Comparison of ENCODE assay signal across 13 cellular contexts in the genomic region with DNA sequence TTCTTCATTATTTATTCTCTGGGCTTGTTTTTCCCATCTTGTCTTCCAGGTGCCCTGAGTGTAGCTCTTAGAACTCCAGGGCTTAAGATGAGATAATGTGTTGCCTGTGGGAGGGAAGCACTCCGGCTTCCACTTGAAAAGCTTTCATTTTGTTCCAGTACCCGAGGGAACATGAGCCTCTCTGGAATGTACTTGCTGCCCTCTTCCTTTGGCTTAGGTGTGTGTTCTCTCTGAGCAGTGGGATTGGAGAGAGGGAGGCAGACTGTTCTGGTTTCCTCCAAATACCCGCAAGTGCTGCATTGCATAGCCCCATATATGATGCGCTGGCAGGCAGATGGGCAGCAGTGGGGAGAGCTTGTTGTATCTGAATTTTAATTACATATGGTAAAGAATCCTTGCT. TPM values are rescaled to one million over a fixed set of nuclear protein-coding genes. Genes with fewer than 3 reads are reported as not detected.
DNase-seq lines count a peak whose midpoint lies in the region; ATAC-seq and TF ChIP-seq lines count a peak whose summit lies in the region.
"Had no signal": no experiment of that assay in that cellular context is flagged by ENCODE, and none has a peak within 500 bp of the region (broad histone marks: within the 10 kb centered on the region; RNA-seq: fewer than 3 reads in every experiment).

No MANE protein-coding gene starts in this region.

- peak in 4 of 6 experiments; percentile 20 to 46 (median 34) for TF ChIP-seq CTCF in thyroid gland (IDR thresholded peaks at IDR 0.05)

- 37 to 43% methylated on average over 4 of the region's 4 CpGs for WGBS in thyroid gland, 2 donors

- DNase-seq in activated T-cell treated with anti-CD3 and anti-CD28 coated beads, Interleukin-2, amount 50 U/mL, for 24 hours = no peak
- no peak for DNase-seq in activated T-cell treated with anti-CD3 and anti-CD28 coated beads, Interleukin-2, amount 50 U/mL, for 48 hours
- DNase-seq in amniotic epithelial cell (ENCODE audit: low read depth) = peak; percentile 27
- peak; percentile 70 to 72 for DNase-seq in thyroid gland
- no peak for DNase-seq in stimulated activated naive CD4-positive, alpha-beta T cell treated with Interleukin-2 at 50 U/mL for 16 hours (lab: John Stamatoyannopoulos, UW)
- DNase-seq in G401 (ENCODE audit: low spot score) = no peak
- DNase-seq: activated CD4-positive, CD25-positive, alpha-beta regulatory T cell treated with anti-CD3 and anti-CD28 coated beads, Interleukin-2, amount 50 U/mL, for 72 hours; NCI-H446; SHP77 treated with DMSO at 0.1 percent for 48 hours had no signal

- no peaks in the 10 kb centered on the region for H3K36me3 Mint-ChIP-seq in activated T-cell treated with anti-CD3 and anti-CD28 coated beads, Interleukin-2, amount 50 U/mL, for 24 hours (ENCODE audit: low read depth)
- H3K36me3 Mint-ChIP-seq: activated naive CD4-positive, alpha-beta T cell treated with anti-CD3 and anti-CD28 coated beads, Interleukin-2, amount 50 U/mL, for 24 hours had no signal

- intact Hi-C loops in thyroid gland (cut with DNase I) = no loop called here

- H3K27ac ChIP-seq in layer of hippocampus (ENCODE audit: low read depth, low read length) = peak overlapping the region; percentile 32
- peak overlapping the region; percentile 49 to 71 (median 60) for H3K27ac ChIP-seq in thyroid gland

- in situ Hi-C loops in G401 (cut with HindIII; ENCODE audit: low sequenced_read_pairs) = no loop called here

- no peak overlapping the region for H3K4me3 ChIP-seq in thyroid gland (replicated peaks in 1 of 3)

- ATAC-seq in HG03354 (IDR thresholded peaks at IDR 0.05; ENCODE audit: poor library complexity, severe bottlenecking, unreplicated experiment) = no peak

- peaks cover 72% of the 10 kb centered on the region for H3K4me1 Mint-ChIP-seq in activated T-cell treated with anti-CD3 and anti-CD28 coated beads, Interleukin-2, amount 50 U/mL, for 24 hours (ENCODE audit: low read depth)

- no peaks in the 10 kb centered on the region for H3K27me3 Mint-ChIP-seq in activated T-cell treated with anti-CD3 and anti-CD28 coated beads, Interleukin-2, amount 50 U/mL, for 24 hours
- H3K27me3 Mint-ChIP-seq: activated naive CD4-positive, alpha-beta T cell treated with anti-CD3 and anti-CD28 coated beads, Interleukin-2, amount 50 U/mL, for 24 hours had no signal

- no peaks in the 10 kb centered on the region for H3K9me3 Mint-ChIP-seq in activated T-cell treated with anti-CD3 and anti-CD28 coated beads, Interleukin-2, amount 50 U/mL, for 24 hours

- no peaks in the 10 kb centered on the region for H3K27me3 ChIP-seq in layer of hippocampus (ENCODE audit: control insufficient read depth, insufficient read depth, low read length)
- H3K27me3 ChIP-seq in thyroid gland = no peaks in the 10 kb centered on the region

- peak in 1 of 2 donors; percentile 65 for TF ChIP-seq POLR2A in thyroid gland (IDR thresholded peaks at IDR 0.05)

- no peaks in the 10 kb centered on the region for H3K9me3 ChIP-seq in thyroid gland

- H3K4me1 ChIP-seq in thyroid gland = peaks cover 25 to 34% of the 10 kb centered on the region in 2 donors

- H3K27ac Mint-ChIP-seq in activated T-cell treated with anti-CD3 and anti-CD28 coated beads, Interleukin-2, amount 50 U/mL, for 24 hours = peak overlapping the region; percentile 47
- H3K27ac Mint-ChIP-seq: activated naive CD4-positive, alpha-beta T cell treated with anti-CD3 and anti-CD28 coated beads, Interleukin-2, amount 50 U/mL, for 24 hours had no signal

- H3K4me3 Mint-ChIP-seq in activated T-cell treated with anti-CD3 and anti-CD28 coated beads, Interleukin-2, amount 50 U/mL, for 24 hours = peak overlapping the region; percentile 16

- H3K36me3 ChIP-seq in thyroid gland = no peaks in the 10 kb centered on the region

RNA-seq across cellular contexts. Expression of gene DTHD1, which starts 0.9 kb away (rescaled TPM):
- total RNA-seq in thyroid gland = under 1 TPM; 0.27 to 0.71 (median 0.52) TPM
- total RNA-seq in G401 (2014; rRNA removed; shearing (Covaris generic)) = not detected in 2 replicates
- total RNA-seq: dermis microvascular lymphatic vessel endothelial cell had no signal

RNA-seq across cellular contexts. Expression of gene ARAP2, which starts 36.2 kb away (rescaled TPM):
- total RNA-seq in thyroid gland = 100 to 1,000 TPM; 109 to 247 (median 225) TPM
- not detected in 2 replicates for total RNA-seq in G401 (2014; rRNA removed; shearing (Covaris generic))

Comparison
In these comparisons a context has a peak if more than half of its experiments do, and no peak if none do; other contexts are left out.
1. DNase-seq: peak in amniotic epithelial cell (single experiment) and thyroid gland (2 of 2); none in activated T-cell treated with anti-CD3 and anti-CD28 coated beads, Interleukin-2, amount 50 U/mL, for 24 hours (single experiment), activated T-cell treated with anti-CD3 and anti-CD28 coated beads, Interleukin-2, amount 50 U/mL, for 48 hours (0 of 2), stimulated activated naive CD4-positive, alpha-beta T cell treated with Interleukin-2 at 50 U/mL for 16 hours (single experiment) and G401 (single experiment).
2. RNA of gene ARAP2, which starts 36.2 kb away (total RNA-seq): 109 to 247 TPM in thyroid gland; not detected in G401; every median in the first group is over 100 times any median in the second.